In genomic region chr1:10741696-10742095, GRCh38 we compare ENCODE assay signal across 24 cellular contexts.
"Had no signal": no experiment of that assay in that cellular context is flagged by ENCODE, and none has a peak within 500 bp of the region (broad histone marks: within the 10 kb centered on the region; RNA-seq: fewer than 3 reads in every experiment).

No MANE protein-coding gene starts in this region.

- H3K4me3 ChIP-seq: coronary artery, heart right ventricle, mucosa of descending colon, neural progenitor cell, pancreas, sigmoid colon, skin epidermis, stomach, thoracic aorta, transverse colon had no signal

- H3K9me3 Mint-ChIP-seq: natural killer cell, neural progenitor cell had no signal

- H3K36me3 ChIP-seq: heart right ventricle, neural progenitor cell, pancreas, sigmoid colon, stomach, thoracic aorta, transverse colon had no signal

- H3K4me1 Mint-ChIP-seq: natural killer cell had no signal

- H3K4me2 ChIP-seq: neural progenitor cell had no signal

- H3K4me3 Mint-ChIP-seq: natural killer cell; neural progenitor cell; stimulated activated naive B cell treated with anti-CD40 and anti-IgM and Interleukin-4, amounts not matched to agents 10 μg/mL and 1 μg/mL and 100 μg/mL, for 72 hours had no signal

- DNase-seq: effector CD8-positive, alpha-beta T cell; heart right ventricle; hypothalamus; kidney glomerular epithelial cell; mammary epithelial cell; mucosa of descending colon; natural killer cell; occipital lobe; pancreas; sigmoid colon; stimulated activated CD4-positive, alpha-beta T cell treated with anti-CD3 and anti-CD28 coated beads, Interleukin-2, amount 100 ng/mL, for 24 hours; stimulated activated CD4-positive, alpha-beta T cell treated with anti-CD3 and anti-CD28 coated beads, Interleukin-4, amount 100 ng/mL, for 4 hours; stimulated activated naive B cell treated with anti-CD40 and anti-IgM and Interleukin-4, amounts not matched to agents 10 μg/mL and 1 μg/mL and 100 μg/mL, for 72 hours; stomach; substantia nigra; transverse colon had no signal

- H3K9ac ChIP-seq: neural progenitor cell had no signal

- H3K27ac ChIP-seq: coronary artery, neural progenitor cell, pancreas, thoracic aorta, transverse colon had no signal

- FAIRE-seq: frontal cortex, islet of Langerhans, pancreas had no signal

- H3K27ac Mint-ChIP-seq: natural killer cell; progenitor cell of endocrine pancreas; stimulated activated naive B cell treated with anti-CD40 and anti-IgM and Interleukin-4, amounts not matched to agents 10 μg/mL and 1 μg/mL and 100 μg/mL, for 72 hours had no signal

- H3K36me3 Mint-ChIP-seq: natural killer cell, neural progenitor cell had no signal

- H3K27me3 ChIP-seq: neural progenitor cell, pancreas, sigmoid colon, stomach, transverse colon had no signal

- H2AFZ ChIP-seq: neural progenitor cell had no signal

- ATAC-seq: heart right ventricle; left lobe of liver; mucosa of descending colon; natural killer cell; pancreas; stimulated activated naive B cell treated with anti-CD40 and anti-IgM and Interleukin-4, amounts not matched to agents 10 μg/mL and 1 μg/mL and 100 μg/mL, for 72 hours had no signal

- H3K9me3 ChIP-seq: heart right ventricle, mucosa of descending colon, pancreas, sigmoid colon, stomach, thoracic aorta, transverse colon had no signal
